Comparison of ENCODE assay signal across 8 cellular contexts in genomic region chr15:78422571-78423340, GRCh38. TPM values are rescaled to one million over a fixed set of nuclear protein-coding genes. Genes with fewer than 3 reads are reported as not detected.
DNase-seq lines count a peak whose midpoint lies in the region; ATAC-seq, FAIRE-seq and TF ChIP-seq lines count a peak whose summit lies in the region.

No MANE protein-coding gene starts in this region.

- H3K27ac Mint-ChIP-seq in WTC11: no peak overlapping the region

- intact Hi-C loops in mammary epithelial cell (cut with micrococcal nuclease): loop anchor here (1.0 to 5.0 kb wide), 3 partner anchors 114 to 463 kb away; no protein-coding TSS in a partner anchor

- ATAC-seq in WTC11: peak; percentile 87
- no peak for ATAC-seq in HG03342 (IDR thresholded peaks at IDR 0.05; ENCODE audit: unreplicated experiment)

- no peaks in the 10 kb centered on the region for H4K20me1 ChIP-seq in mammary epithelial cell (ENCODE audit: insufficient read depth, low read length)

- H2AFZ ChIP-seq in mammary epithelial cell (ENCODE audit: low read depth, low read length): no peak overlapping the region

- H3K27ac ChIP-seq in mammary epithelial cell (ENCODE audit: insufficient read depth, low read depth, low read length): no peak overlapping the region

- no peaks in the 10 kb centered on the region for H3K9me3 ChIP-seq in mammary epithelial cell (replicated peaks; ENCODE audit: insufficient read depth, low read length)

- H3K4me1 ChIP-seq in mammary epithelial cell (ENCODE audit: insufficient read depth, low read length): no peaks in the 10 kb centered on the region

- TF ChIP-seq CTCF in WTC11 (IDR thresholded peaks at IDR 0.05) (peak; percentile 78), mammary epithelial cell (conservative IDR thresholded peaks at IDR 0.05 in 1 of 2, IDR thresholded peaks at IDR 0.05 in 1 of 2; ENCODE audit: extremely low read depth in 1 of 2, insufficient read depth in 1 of 2, low read depth in 1 of 2, low read length in 2 of 2) (peak; percentile 92 to 95), kidney epithelial cell (IDR thresholded peaks at IDR 0.05; ENCODE audit: insufficient read depth, low read length, poor library complexity, severe bottlenecking) (peak; percentile 97)

- no peak overlapping the region for H3K4me3 ChIP-seq in mammary epithelial cell (replicated peaks in 1 of 3; ENCODE audit: insufficient read depth in 1 of 3, low read depth in 2 of 3, low read length in 3 of 3)
- no peak overlapping the region for H3K4me3 ChIP-seq in kidney epithelial cell (ENCODE audit: low read depth, low read length)

- 39% methylated on average over 12 of the region's 12 CpGs for WGBS in mammary epithelial cell (ENCODE audit: low coverage, missing lambda C conversion rate)

- in situ Hi-C loops in mammary epithelial cell (cut with MboI; ENCODE audit: low sequenced_read_pairs in 2 of 2): no loop called here

- H3K27me3 ChIP-seq in mammary epithelial cell (ENCODE audit: insufficient read depth, low read length) (no peaks in the 10 kb centered on the region), kidney epithelial cell (ENCODE audit: control insufficient read depth, insufficient read depth, low read length) (peaks cover 6% of the 10 kb centered on the region)

- no peak overlapping the region for H3K4me2 ChIP-seq in mammary epithelial cell (ENCODE audit: insufficient read depth, low read depth, low read length)

- no peak overlapping the region for H3K9ac ChIP-seq in mammary epithelial cell (ENCODE audit: insufficient read depth, low read length)

- H3K9me3 Mint-ChIP-seq in WTC11: peaks cover 7% of the 10 kb centered on the region

- H3K36me3 Mint-ChIP-seq in WTC11: peaks cover 4% of the 10 kb centered on the region; the same call in 1 of the 2 replicates

- DNase-seq in GM18507 (ENCODE audit: extremely low spot score, insufficient read length, low read depth) (peak; percentile 57), NCI-H2196 treated with DMSO at 0.1 percent for 48 hours (lab: John Stamatoyannopoulos, UW; ENCODE audit: unreplicated experiment) (peak; percentile 52), WTC11 (ENCODE audit: low spot score) (peak; percentile 72), mammary epithelial cell (peak; percentile 29), kidney epithelial cell (ENCODE audit: low read depth) (peak; percentile 14)
- peak; percentile 69 to 70 for DNase-seq in stimulated activated CD4-positive, alpha-beta T cell treated with anti-CD3 and anti-CD28 coated beads, Interleukin-2, amount 100 ng/mL, for 24 hours

- H3K79me2 ChIP-seq in mammary epithelial cell (ENCODE audit: insufficient read depth, low read length): no peaks in the 10 kb centered on the region

- no peaks in the 10 kb centered on the region for H3K36me3 ChIP-seq in mammary epithelial cell (ENCODE audit: insufficient read depth, low read length)
- H3K36me3 ChIP-seq in kidney epithelial cell (ENCODE audit: control insufficient read depth, insufficient read depth, low read length): no peaks in the 10 kb centered on the region

- BruUV-seq in mammary epithelial cell (replicated peaks; lab: Mats Ljungman, UMichigan): no TSS peak

- dilution Hi-C loops in mammary epithelial cell (cut with HindIII; ENCODE audit: low sequenced_read_pairs): no loop called here

- POLR2A ChIA-PET in WTC11 (lab: Charles Lee): interaction anchor here (1.4 kb wide), 1 partner anchor 15 kb away, joined by 4 read pairs; the partner anchor contains the start of gene IREB2

- CTCF ChIA-PET in WTC11 (lab: Charles Lee): interaction anchor here (0.5 to 2.8 kb wide), 35 partner anchors 9 to 389 kb away, joined by 3 to 34 read pairs (median 6); partner anchors contain the start of genes ADAMTS7, CHRNA5, CRABP1 and HYKK
- CTCF ChIA-PET in mammary epithelial cell (lab: Charles Lee; ENCODE audit: low non-redundant PET): interaction anchor here (0.6 to 0.7 kb wide), 6 partner anchors 24 to 1950 kb away, joined by 3 to 4 read pairs (median 4); no protein-coding TSS in a partner anchor

- FAIRE-seq in A204.1 (lab: Jason Lieb, UNC) (peak; percentile 78), GM18507 (lab: Jason Lieb, UNC) (peak; percentile 86)

- no peak overlapping the region for H3K4me3 Mint-ChIP-seq in WTC11

- H3K27me3 Mint-ChIP-seq in WTC11 (ENCODE audit: low read depth): peaks cover 3% of the 10 kb centered on the region; the same call in 1 of the 2 replicates

- no peaks in the 10 kb centered on the region for H3K4me1 Mint-ChIP-seq in WTC11

TF ChIP-seq in WTC11, 78 proteins besides CTCF, POLR2A, EP300 and RAD21:
- no peak for TF ChIP-seq ATF1 (CRISPR knock-in tag; IDR thresholded peaks at IDR 0.05)
- peak; percentile 96 for TF ChIP-seq ZNF121 (CRISPR knock-in tag; IDR thresholded peaks at IDR 0.05)

RNA-seq across cellular contexts. Expression of gene IREB2, which starts 15.3 kb away (rescaled TPM):
- total RNA-seq in WTC11 (2021): 86.0 to 89.5 TPM (median 89.3 TPM) in 3 replicates
- 10 to 100 TPM; 31.8 to 36.9 TPM for total RNA-seq in mammary epithelial cell
- polyA plus RNA-seq in mammary epithelial cell: 12.2 TPM
- 60.6 TPM for polyA minus RNA-seq in mammary epithelial cell
- 22.5 and 23.5 TPM in 2 replicates for total RNA-seq in kidney epithelial cell

Comparison
In these comparisons a context has a peak if more than half of its experiments do, and no peak if none do; other contexts are left out.
1. DNase-seq: peak in every context shown above with its lines; median percentile 72 in WTC11; 70 in stimulated activated CD4-positive, alpha-beta T cell treated with anti-CD3 and anti-CD28 coated beads, Interleukin-2, amount 100 ng/mL, for 24 hours; 57 in GM18507; 52 in NCI-H2196 treated with DMSO at 0.1 percent for 48 hours; 29 in mammary epithelial cell; 14 in kidney epithelial cell.